In genomic region chr15:73341886-73342600, GRCh38 we compare ENCODE assay signal across 29 cellular contexts. TPM values are rescaled to one million over a fixed set of nuclear protein-coding genes. Genes with fewer than 3 reads are reported as not detected.
DNase-seq lines count a peak whose midpoint lies in the region; ATAC-seq, FAIRE-seq and TF ChIP-seq lines count a peak whose summit lies in the region.
"Had no signal": no experiment of that assay in that cellular context is flagged by ENCODE, and none has a peak within 500 bp of the region (broad histone marks: within the 10 kb centered on the region; RNA-seq: fewer than 3 reads in every experiment).

No MANE protein-coding gene starts in this region.

- H3K27me3 ChIP-seq in SK-N-SH (ENCODE audit: insufficient read depth) (no peaks in the 10 kb centered on the region; the same call in 1 of the 2 replicates), heart left ventricle (peaks cover 0 to 4% (median 0%) of the 10 kb centered on the region in 9 donors), thyroid gland (no peaks in the 10 kb centered on the region), vagina (no peaks in the 10 kb centered on the region)
- H3K27me3 ChIP-seq: BLaER1, breast epithelium, neural progenitor cell, upper lobe of right lung had no signal

- H3K4me1 ChIP-seq in SK-N-SH (ENCODE audit: control insufficient read depth in 1 of 2, insufficient read depth in 2 of 2, low read depth in 1 of 2, low read length in 1 of 2) (peaks cover 0 to 3% of the 10 kb centered on the region in 2 experiments; a peak in 1 of 4 replicates), heart left ventricle (peaks cover 0 to 41% (median 8%) of the 10 kb centered on the region in 12 donors), thyroid gland (peaks cover 4 to 14% of the 10 kb centered on the region in 2 donors), vagina (no peaks in the 10 kb centered on the region)
- H3K4me1 ChIP-seq: A549, breast epithelium, esophagus squamous epithelium, gastroesophageal sphincter, neural progenitor cell, prostate gland, upper lobe of right lung had no signal

- TF ChIP-seq POLR2A in heart left ventricle (IDR thresholded peaks at IDR 0.05) (no peak), thyroid gland (IDR thresholded peaks at IDR 0.05) (no peak), GM12891 (IDR thresholded peaks at IDR 0.05; ENCODE audit: low read depth, low read length) (no peak), vagina (IDR thresholded peaks at IDR 0.05) (no peak)

- H3K36me3 ChIP-seq in SK-N-SH (replicated peaks in 1 of 2; ENCODE audit: control insufficient read depth in 1 of 2, insufficient read depth in 2 of 2, low read length in 1 of 2), result no peaks in the 10 kb centered on the region
- H3K36me3 ChIP-seq in heart left ventricle, result no peaks in the 10 kb centered on the region
- no peaks in the 10 kb centered on the region for H3K36me3 ChIP-seq in thyroid gland
- no peaks in the 10 kb centered on the region for H3K36me3 ChIP-seq in vagina
- H3K36me3 ChIP-seq: BLaER1, breast epithelium, esophagus squamous epithelium, gastroesophageal sphincter, neural progenitor cell, prostate gland, upper lobe of right lung, WERI-Rb-1 had no signal

- WGBS in SK-N-SH (ENCODE audit: low lambda C conversion rate), result 66% methylated on average over 10 of the region's 14 CpGs
- WGBS in heart left ventricle, 4 donors, result 59 to 62% (median 59%) methylated on average over 11 to 14 of the region's 14 CpGs
- 33 to 40% methylated on average over 12 to 13 of the region's 14 CpGs for WGBS in thyroid gland, 2 donors

- no peaks in the 10 kb centered on the region for H3K9me2 ChIP-seq in SK-N-SH

- no peak overlapping the region for H3K4me2 ChIP-seq in SK-N-SH
- H3K4me2 ChIP-seq: A549, BLaER1, neural progenitor cell had no signal

- no peak for ATAC-seq in SK-N-SH treated with all-trans-retinoic acid at 6 μM for 48 hours
- ATAC-seq in heart left ventricle, result peak; percentile 21 to 66 (median 61)
- ATAC-seq: A549, gastroesophageal sphincter, upper lobe of right lung had no signal

- H3K9ac ChIP-seq in SK-N-SH, result no peak overlapping the region
- H3K9ac ChIP-seq: BLaER1, neural progenitor cell had no signal

- TF ChIP-seq RAD21 in SK-N-SH (IDR thresholded peaks at IDR 0.05; ENCODE audit: low read length), result no peak

- POLR2A ChIA-PET in SK-N-SH (lab: Yijun Ruan, JAX), result no interaction called here

- DNase-seq in SK-N-SH (peak; percentile 61), NCI-H345 treated with DMSO at 0.1 percent for 48 hours (lab: John Stamatoyannopoulos, UW; ENCODE audit: unreplicated experiment) (peak; percentile 35), heart left ventricle (peak in 4 of 5 donors; percentile 46 to 66 (median 59)), thyroid gland (peak; percentile 94), GM12891 (ENCODE audit: insufficient read length, low spot score) (no peak), vagina (ENCODE audit: extremely low spot score in 2 of 2) (no peak)
- DNase-seq in activated CD4-positive, alpha-beta T cell treated with anti-CD3 and anti-CD28 coated beads, Interleukin-2, amount 50 U/mL, for 1 hour, result no peak
- DNase-seq: activated naive CD4-positive, alpha-beta T cell treated with anti-CD3 and anti-CD28 coated beads for 36 hours; cortex of kidney; esophagus squamous epithelium; HFFc6; islet precursor cell; NCI-H1436; NCI-H774; stimulated activated CD4-positive, alpha-beta T cell treated with anti-CD3 and anti-CD28 coated beads, Interleukin-2, amount 100 ng/mL, for 24 hours; T-helper 9 cell; upper lobe of right lung; WERI-Rb-1 had no signal

- CTCF ChIA-PET in SK-N-SH (lab: Yijun Ruan, JAX), result interaction anchor here (0.8 kb wide), 1 partner anchor 363 kb away, joined by 3 read pairs; no protein-coding TSS in a partner anchor

- no peak overlapping the region for H3K27ac ChIP-seq in SK-N-SH (ENCODE audit: low read depth in 2 of 2, low read length in 1 of 2)
- peak overlapping the region in 1 of 12 donors; percentile 31 for H3K27ac ChIP-seq in heart left ventricle
- H3K27ac ChIP-seq in thyroid gland, result peak overlapping the region in 2 of 3 donors; percentile 5 to 25
- no peak overlapping the region for H3K27ac ChIP-seq in vagina
- H3K27ac ChIP-seq: A549, BLaER1, breast epithelium, esophagus squamous epithelium, gastroesophageal sphincter, neural progenitor cell, prostate gland, skin epidermis, upper lobe of right lung, WERI-Rb-1 had no signal

- no peaks in the 10 kb centered on the region for H3K79me2 ChIP-seq in SK-N-SH (ENCODE audit: insufficient read depth)

- H4K20me1 ChIP-seq in SK-N-SH (ENCODE audit: insufficient read depth), result no peaks in the 10 kb centered on the region

- H3K4me3 ChIP-seq in SK-N-SH (ENCODE audit: low read depth in 2 of 2, low read length in 1 of 2) (no peak overlapping the region), heart left ventricle (no peak overlapping the region), thyroid gland (replicated peaks in 1 of 3) (no peak overlapping the region), vagina (no peak overlapping the region)
- H3K4me3 ChIP-seq: A549, BLaER1, breast epithelium, esophagus squamous epithelium, gastroesophageal sphincter, neural progenitor cell, prostate gland, skin epidermis, upper lobe of right lung had no signal

- H3F3A ChIP-seq in SK-N-SH (replicated peaks; ENCODE audit: insufficient read depth), result no peaks in the 10 kb centered on the region

- FAIRE-seq in GM12891 (lab: Jason Lieb, UNC), result no peak
- FAIRE-seq: A549, GM19239 had no signal

- TF ChIP-seq CTCF in SK-N-SH (IDR thresholded peaks at IDR 0.05) (no peak), heart left ventricle (IDR thresholded peaks at IDR 0.05) (no peak), thyroid gland (IDR thresholded peaks at IDR 0.05) (no peak), vagina (IDR thresholded peaks at IDR 0.05) (no peak)

- TF ChIP-seq EP300 in SK-N-SH (IDR thresholded peaks at IDR 0.05; ENCODE audit: borderline replicate concordance in 1 of 2, low read depth in 1 of 2, low read length in 1 of 2), result no peak

- H2AFZ ChIP-seq in SK-N-SH (ENCODE audit: low read depth), result no peak overlapping the region
- H2AFZ ChIP-seq: neural progenitor cell had no signal

- H3K9me3 ChIP-seq in SK-N-SH, result no peaks in the 10 kb centered on the region
- peaks cover 0 to 5% (median 0%) of the 10 kb centered on the region in 12 donors for H3K9me3 ChIP-seq in heart left ventricle
- no peaks in the 10 kb centered on the region for H3K9me3 ChIP-seq in thyroid gland
- no peaks in the 10 kb centered on the region for H3K9me3 ChIP-seq in vagina
- H3K9me3 ChIP-seq: BLaER1, breast epithelium, esophagus squamous epithelium, prostate gland, upper lobe of right lung had no signal

- intact Hi-C loops in heart left ventricle (cut with DNase I), result no loop called here
- intact Hi-C loops in thyroid gland (cut with DNase I), result no loop called here
- intact Hi-C loops in vagina (cut with DNase I), result no loop called here

TF ChIP-seq in SK-N-SH, 30 proteins besides CTCF, POLR2A, EP300 and RAD21 (continues in another document):
- no peak for TF ChIP-seq RFX5 (IDR thresholded peaks at IDR 0.05; ENCODE audit: low read length)
- TF ChIP-seq JUND (IDR thresholded peaks at IDR 0.05), result no peak
- no peak for TF ChIP-seq TEAD4 (IDR thresholded peaks at IDR 0.05; ENCODE audit: borderline replicate concordance, insufficient read depth)

TF ChIP-seq in SK-N-SH treated with all-trans-retinoic acid at 6 μM for 48 hours, 23 proteins besides CTCF, POLR2A, EP300 and RAD21 (continues in another document):
- TF ChIP-seq ZNF565 (CRISPR knock-in tag; conservative IDR thresholded peaks at IDR 0.05; ENCODE audit: low read depth) (no peak), TOX (CRISPR knock-in tag; IDR thresholded peaks at IDR 0.05; ENCODE audit: borderline replicate concordance) (no peak), CREB5 (CRISPR knock-in tag; IDR thresholded peaks at IDR 0.05; ENCODE audit: low read depth) (no peak), ZC3H10 (CRISPR knock-in tag; IDR thresholded peaks at IDR 0.05) (no peak)

TF ChIP-seq in GM12891, 5 proteins besides CTCF, POLR2A, EP300 and RAD21:
- TF ChIP-seq POLR2AphosphoS5 (IDR thresholded peaks at IDR 0.05; ENCODE audit: low read depth, low read length) (no peak), TAF1 (IDR thresholded peaks at IDR 0.05; ENCODE audit: low read depth, low read length) (no peak), POU2F2 (IDR thresholded peaks at IDR 0.05; ENCODE audit: low read depth, low read length) (no peak), PAX5 (IDR thresholded peaks at IDR 0.05; ENCODE audit: insufficient read depth, low read length, severe bottlenecking) (no peak), SPI1 (IDR thresholded peaks at IDR 0.05; ENCODE audit: low read depth, low read length) (no peak)
TF ChIP-seq in GM12891: peak in this region for 0.

RNA-seq across cellular contexts. Expression of gene HCN4, which starts 26.7 kb away (rescaled TPM):
- polyA plus RNA-seq in SK-N-SH (2012; rRNA removed) (not detected in 2 replicates), heart left ventricle (1 to 10 TPM; 5.1 to 8.3 TPM)
- polyA plus RNA-seq in SK-N-SH (2012; cell fraction: cytosol; rRNA removed), result not detected in 2 replicates
- polyA plus RNA-seq in SK-N-SH (2012; cell fraction: nucleus; rRNA removed), result not detected in 2 replicates
- total RNA-seq in heart left ventricle (10 to 100 TPM in 4 of 9 donors, 1 to 10 TPM in 5; 6.0 to 23.0 (median 9.7) TPM), thyroid gland (under 1 TPM in 2 of 4 donors, not detected in 2; under 0.01 to 0.10 TPM), vagina (0.25 TPM)
- 0.01 TPM for polyA plus RNA-seq in GM12891 (2012; ENCODE audit: low read depth, missing spikeins)
- total RNA-seq: activated naive CD4-positive, alpha-beta T cell treated with anti-CD3 and anti-CD28 coated beads for 36 hours; breast epithelium; esophagus squamous epithelium; HFFc6; lung microvascular endothelial cell had no signal
- polyA plus RNA-seq: IgD-negative memory B cell had no signal

Comparison
In these comparisons a context has a peak if more than half of its experiments do, and no peak if none do; other contexts are left out.
1. DNase-seq: peak in SK-N-SH (single experiment), NCI-H345 treated with DMSO at 0.1 percent for 48 hours (single experiment), heart left ventricle (4 of 5) and thyroid gland (2 of 2); none in GM12891 (single experiment), vagina (0 of 2) and activated CD4-positive, alpha-beta T cell treated with anti-CD3 and anti-CD28 coated beads, Interleukin-2, amount 50 U/mL, for 1 hour (single experiment).
2. H3K27ac ChIP-seq: peak in thyroid gland (2 of 3); none in SK-N-SH (0 of 2) and vagina (single experiment).